ENCODE assay signal across 6 cellular contexts in genomic region chr16:67665598-67665997, GRCh38. TPM values are rescaled to one million over a fixed set of nuclear protein-coding genes. Genes with fewer than 3 reads are reported as not detected.
A peak's percentile ranks its signal among the peaks of the same experiment; 100 is the strongest.
DNase-seq lines count a peak whose midpoint lies in the region; TF ChIP-seq lines count a peak whose summit lies in the region.

No MANE protein-coding gene starts in this region.

- H3K36me3 ChIP-seq in GM23248 (ENCODE audit: low read depth): no peaks in the 10 kb centered on the region
- no peaks in the 10 kb centered on the region for H3K36me3 ChIP-seq in ascending aorta

- H3K9me3 ChIP-seq in GM23248 (ENCODE audit: low read depth) (no peaks in the 10 kb centered on the region), ascending aorta (no peaks in the 10 kb centered on the region)

- H3K9ac ChIP-seq in GM23248: peak overlapping the region; percentile 79

- H3K27me3 ChIP-seq in GM23248 (replicated peaks; ENCODE audit: insufficient read depth) (no peaks in the 10 kb centered on the region), ascending aorta (no peaks in the 10 kb centered on the region)

- peaks cover 10% of the 10 kb centered on the region for H3K4me1 ChIP-seq in GM23248 (ENCODE audit: insufficient read depth)
- peaks cover 14 to 24% of the 10 kb centered on the region in 2 donors for H3K4me1 ChIP-seq in ascending aorta

- no peak overlapping the region for H3K27ac Mint-ChIP-seq in neural crest cell (ENCODE audit: unreplicated experiment)

- no peaks in the 10 kb centered on the region for H3K9me2 ChIP-seq in GM23248 (ENCODE audit: insufficient read depth)

- H3K4me3 Mint-ChIP-seq in neural crest cell: peak overlapping the region; percentile 72

- H3K36me3 Mint-ChIP-seq in neural crest cell (ENCODE audit: low read depth): peaks cover 3% of the 10 kb centered on the region

- peak overlapping the region; percentile 93 for H2AFZ ChIP-seq in GM23248

- peak overlapping the region; percentile 82 for H3K4me2 ChIP-seq in GM23248 (ENCODE audit: unreplicated experiment)

- in situ Hi-C loops in GM23248 (cut with MboI): no loop called here

- intact Hi-C loops in ascending aorta (cut with DNase I): loop anchor here (10.0 kb wide), 1 partner anchor 421 kb away; the partner anchor contains the start of genes FHOD1 and SLC9A5

- H3K27ac ChIP-seq in GM23248 (no peak overlapping the region), ascending aorta (no peak overlapping the region)

- H3K79me2 ChIP-seq in GM23248 (ENCODE audit: insufficient read depth): peaks cover 11% of the 10 kb centered on the region

- 68 to 71% methylated on average over 5 of the region's 5 CpGs for WGBS in GM23248 (ENCODE audit: low coverage in 1 of 2, low lambda C conversion rate in 2 of 2, missing lambda C conversion rate in 2 of 2), 2 experiments

- H3K4me3 ChIP-seq in GM23248 (peak overlapping the region; percentile 82), ascending aorta (peak overlapping the region; percentile 88 to 97)

- H3K9me3 Mint-ChIP-seq in neural crest cell: no peaks in the 10 kb centered on the region

- DNase-seq in GM23248 (no peak), ascending aorta (ENCODE audit: low spot score in 2 of 2) (no peak), neural crest cell (ENCODE audit: low read depth, low spot score) (no peak), HPDE6-E6E7 (ENCODE audit: extremely low spot score) (no peak), hepatic stellate cell (ENCODE audit: low spot score) (no peak)
- no peak for DNase-seq in stimulated activated naive CD4-positive, alpha-beta T cell treated with Interleukin-2 at 50 U/mL for 16 hours (lab: John Stamatoyannopoulos, UW)

- H3F3A ChIP-seq in GM23248 (ENCODE audit: insufficient read depth): no peaks in the 10 kb centered on the region

- peaks cover 31% of the 10 kb centered on the region for H3K4me1 Mint-ChIP-seq in neural crest cell

- H3K27me3 Mint-ChIP-seq in neural crest cell (ENCODE audit: low read depth): peaks cover 6% of the 10 kb centered on the region

- TF ChIP-seq CTCF in ascending aorta (IDR thresholded peaks at IDR 0.05) (no peak), neural crest cell (conservative IDR thresholded peaks at IDR 0.05) (no peak)

- H4K20me1 ChIP-seq in GM23248 (ENCODE audit: insufficient read depth): no peaks in the 10 kb centered on the region

RNA-seq across cellular contexts. Expression of gene ENKD1, which starts 1.0 kb away (rescaled TPM):
- 11.2 and 15.0 TPM in 2 replicates for total RNA-seq in GM23248 (2014; rRNA removed; shearing (Covaris generic))
- 6.7 and 8.3 TPM in 2 replicates for polyA plus RNA-seq in GM23248 (2016; fragmentation: Nextera tagmentation; extraction: Ambion mirVana)
- total RNA-seq in ascending aorta (42.5 TPM), neural crest cell (23.3 and 24.5 TPM in 2 replicates)

RNA-seq across cellular contexts. Expression of gene C16orf86, which starts 1.0 kb away (rescaled TPM):
- 2.1 and 6.6 TPM in 2 replicates for total RNA-seq in GM23248 (2014; rRNA removed; shearing (Covaris generic))
- polyA plus RNA-seq in GM23248 (2016; fragmentation: Nextera tagmentation; extraction: Ambion mirVana): 2.8 and 3.4 TPM in 2 replicates
- total RNA-seq in ascending aorta: 1.6 TPM
- total RNA-seq in neural crest cell: 1.7 and 2.0 TPM in 2 replicates

RNA-seq across cellular contexts. Expression of gene PARD6A, which starts 4.8 kb away (rescaled TPM):
- total RNA-seq in GM23248 (2014; rRNA removed; shearing (Covaris generic)): 0.97 TPM in 1 of 2 replicates, not detected in the other
- 0.58 and 0.70 TPM in 2 replicates for polyA plus RNA-seq in GM23248 (2016; fragmentation: Nextera tagmentation; extraction: Ambion mirVana)
- 8.4 TPM for total RNA-seq in ascending aorta
- total RNA-seq in neural crest cell: 7.5 and 8.3 TPM in 2 replicates

RNA-seq across cellular contexts. Expression of gene ACD, which starts 5.5 kb away (rescaled TPM):
- 25.8 and 33.4 TPM in 2 replicates for total RNA-seq in GM23248 (2014; rRNA removed; shearing (Covaris generic))
- 24.0 and 25.2 TPM in 2 replicates for polyA plus RNA-seq in GM23248 (2016; fragmentation: Nextera tagmentation; extraction: Ambion mirVana)
- total RNA-seq in ascending aorta (14.5 TPM), neural crest cell (39.3 and 39.8 TPM in 2 replicates)

RNA-seq across cellular contexts. Expression of gene CARMIL2, which starts 20.7 kb away (rescaled TPM):
- under 0.01 TPM in 1 of 2 replicates, not detected in the other for total RNA-seq in GM23248 (2014; rRNA removed; shearing (Covaris generic))
- 1.1 and 1.4 TPM in 2 replicates for polyA plus RNA-seq in GM23248 (2016; fragmentation: Nextera tagmentation; extraction: Ambion mirVana)
- 1.9 TPM for total RNA-seq in ascending aorta
- 2.0 and 3.5 TPM in 2 replicates for total RNA-seq in neural crest cell
